Comparison of ENCODE assay signal across 21 cellular contexts in the genomic region with DNA sequence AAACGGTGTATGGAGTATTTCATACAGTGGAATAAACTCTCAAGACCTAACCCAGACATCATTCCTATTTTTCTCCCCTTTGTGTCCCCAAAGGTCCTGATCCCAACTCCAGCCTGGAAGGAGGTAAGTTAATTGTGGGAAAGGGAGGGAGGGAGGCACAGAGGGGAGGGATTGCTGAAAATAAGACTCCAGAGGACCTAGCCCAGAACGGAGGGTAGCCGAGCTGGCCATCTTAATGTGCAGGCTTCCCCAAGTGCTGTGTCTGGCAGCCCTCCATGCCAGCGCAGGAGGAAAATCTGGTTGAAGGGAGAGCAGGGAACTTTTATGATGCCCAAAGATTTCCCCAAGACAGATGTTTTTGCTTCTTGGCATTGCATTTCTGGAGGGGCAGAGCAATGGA.
DNase-seq lines count a peak whose midpoint lies in the region; ATAC-seq, FAIRE-seq and TF ChIP-seq lines count a peak whose summit lies in the region.
"Had no signal": no experiment of that assay in that cellular context is flagged by ENCODE, and none has a peak within 500 bp of the region (broad histone marks: within the 10 kb centered on the region; RNA-seq: fewer than 3 reads in every experiment).

No MANE protein-coding gene starts in this region.

- H3K4me3 ChIP-seq in GM23338 (no peak overlapping the region), HepG2 (replicated peaks in 1 of 3; ENCODE audit: insufficient read depth in 1 of 3, low read depth in 2 of 3, low read length in 3 of 3) (no peak overlapping the region)
- H3K4me3 ChIP-seq: A549; BLaER1 treated with 17β-estradiol and CSF1 and Interleukin-3, amounts not matched to agents 10 nM and 100 nM had no signal

- no peaks in the 10 kb centered on the region for H3K9me2 ChIP-seq in GM23338 (ENCODE audit: insufficient read depth)

- POLR2A ChIA-PET in HepG2 (lab: Yijun Ruan, JAX) = no interaction called here

- H3K79me2 ChIP-seq in GM23338 (replicated peaks; ENCODE audit: insufficient read depth) (no peaks in the 10 kb centered on the region), HepG2 (ENCODE audit: insufficient read depth, low read length) (no peaks in the 10 kb centered on the region)

- H4K20me1 ChIP-seq in GM23338 (replicated peaks; ENCODE audit: insufficient read depth) (no peaks in the 10 kb centered on the region), HepG2 (ENCODE audit: insufficient read depth, low read length) (no peaks in the 10 kb centered on the region)
- H4K20me1 ChIP-seq: BLaER1 treated with 17β-estradiol and CSF1 and Interleukin-3, amounts not matched to agents 10 nM and 100 nM had no signal

- H3K9ac ChIP-seq in HepG2 (ENCODE audit: insufficient read depth, low read depth, low read length) = no peak overlapping the region
- H3K9ac ChIP-seq: BLaER1 treated with 17β-estradiol and CSF1 and Interleukin-3, amounts not matched to agents 10 nM and 100 nM had no signal

- in situ Hi-C loops in HepG2 (cut with HindIII; ENCODE audit: extremely low pct_ligation_motif_present, low pct_unique_long_range_greater_than_20kb) = no loop called here

- H2AFZ ChIP-seq in GM23338 (peak overlapping the region; percentile 52), HepG2 (ENCODE audit: low read length) (no peak overlapping the region)

- H3F3A ChIP-seq in GM23338 (replicated peaks; ENCODE audit: low read depth) = no peaks in the 10 kb centered on the region

- no peak for TF ChIP-seq CTCF in GM23338 (conservative IDR thresholded peaks at IDR 0.05; ENCODE audit: low read depth in 2 of 2)
- TF ChIP-seq CTCF in nephron (IDR thresholded peaks at IDR 0.05; ENCODE audit: unreplicated experiment in 3 of 3) = no peak
- TF ChIP-seq CTCF in osteocyte (IDR thresholded peaks at IDR 0.05) = no peak
- TF ChIP-seq CTCF in HepG2 (CRISPR knock-in tag; IDR thresholded peaks at IDR 0.05) = no peak

- ATAC-seq in GM23338 (no peak), HepG2 (no peak)
- ATAC-seq: A549; CD8-positive, alpha-beta T cell had no signal

- H3K4me1 Mint-ChIP-seq in GM23338 = peaks cover 24% of the 10 kb centered on the region
- peaks cover 60% of the 10 kb centered on the region for H3K4me1 Mint-ChIP-seq in nephron
- no peaks in the 10 kb centered on the region for H3K4me1 Mint-ChIP-seq in osteocyte (ENCODE audit: unreplicated experiment)
- H3K4me1 Mint-ChIP-seq: B cell had no signal

- TF ChIP-seq EP300 in HepG2 (IDR thresholded peaks at IDR 0.05; ENCODE audit: low read depth in 2 of 2, low read length in 2 of 2) (no peak), HepG2 (CRISPR knock-in tag; IDR thresholded peaks at IDR 0.05; ENCODE audit: borderline replicate concordance) (no peak)

- TF ChIP-seq RAD21 in HepG2 (CRISPR knock-in tag; IDR thresholded peaks at IDR 0.05) = no peak

- H3K4me3 Mint-ChIP-seq in GM23338 (no peak overlapping the region), nephron (no peak overlapping the region), osteocyte (ENCODE audit: unreplicated experiment) (no peak overlapping the region)
- H3K4me3 Mint-ChIP-seq: B cell; CD4-positive, alpha-beta T cell; CD8-positive, alpha-beta T cell had no signal

- peaks cover 1% of the 10 kb centered on the region for H3K27me3 Mint-ChIP-seq in GM23338 (ENCODE audit: insufficient read depth, low read depth, poor library complexity)
- H3K27me3 Mint-ChIP-seq in nephron (ENCODE audit: low read depth) = peaks cover 5% of the 10 kb centered on the region
- H3K27me3 Mint-ChIP-seq in osteocyte (ENCODE audit: unreplicated experiment) = peaks cover 24% of the 10 kb centered on the region

- H3K9me3 Mint-ChIP-seq in GM23338 (no peaks in the 10 kb centered on the region), nephron (peaks cover 2% of the 10 kb centered on the region), osteocyte (ENCODE audit: unreplicated experiment) (no peaks in the 10 kb centered on the region)
- H3K9me3 Mint-ChIP-seq: CD4-positive, alpha-beta T cell; CD8-positive, alpha-beta T cell had no signal

- intact Hi-C loops in HepG2 (cut with micrococcal nuclease; ENCODE audit: unreplicated experiment) = no loop called here

- H3K36me3 Mint-ChIP-seq in GM23338 (ENCODE audit: low read depth) = no peaks in the 10 kb centered on the region
- no peaks in the 10 kb centered on the region for H3K36me3 Mint-ChIP-seq in nephron (ENCODE audit: low read depth)
- no peaks in the 10 kb centered on the region for H3K36me3 Mint-ChIP-seq in osteocyte (ENCODE audit: unreplicated experiment)
- H3K36me3 Mint-ChIP-seq: CD8-positive, alpha-beta T cell had no signal

- CTCF ChIA-PET in HepG2 (lab: Yijun Ruan, JAX; ENCODE audit: low intra/inter-chr PET ratio, low total read pairs) = no interaction called here

- H3K36me3 ChIP-seq in GM23338 (ENCODE audit: insufficient read depth) (no peaks in the 10 kb centered on the region), HepG2 (replicated peaks in 1 of 2; ENCODE audit: control insufficient read depth in 1 of 2, insufficient read depth in 2 of 2, low read length in 2 of 2) (no peaks in the 10 kb centered on the region)
- H3K36me3 ChIP-seq: BLaER1 treated with 17β-estradiol and CSF1 and Interleukin-3, amounts not matched to agents 10 nM and 100 nM had no signal

- 97% methylated on average over 4 of the region's 4 CpGs for WGBS in HepG2 (ENCODE audit: low lambda C conversion rate)

- H3K4me2 ChIP-seq in GM23338 (no peak overlapping the region), HepG2 (ENCODE audit: low read depth, low read length) (no peak overlapping the region)
- H3K4me2 ChIP-seq: A549; BLaER1 treated with 17β-estradiol and CSF1 and Interleukin-3, amounts not matched to agents 10 nM and 100 nM had no signal

- no peak for TF ChIP-seq POLR2A in HepG2 (IDR thresholded peaks at IDR 0.05; ENCODE audit: insufficient read depth in 1 of 2, low read depth in 2 of 2, low read length in 2 of 2)

- H3K4me1 ChIP-seq in GM23338 (ENCODE audit: insufficient read depth) (peaks cover 20% of the 10 kb centered on the region), HepG2 (ENCODE audit: insufficient read depth, low read length) (peaks cover 65% of the 10 kb centered on the region)
- H3K4me1 ChIP-seq: A549; BLaER1 treated with 17β-estradiol and CSF1 and Interleukin-3, amounts not matched to agents 10 nM and 100 nM had no signal

- H3K27ac ChIP-seq in GM23338 (ENCODE audit: low read depth) = no peak overlapping the region
- no peak overlapping the region for H3K27ac ChIP-seq in HepG2 (ENCODE audit: extremely low read length, insufficient read depth, low read length)
- H3K27ac ChIP-seq: 22Rv1; A549; BLaER1 treated with 17β-estradiol and CSF1 and Interleukin-3, amounts not matched to agents 10 nM and 100 nM; C4-2B had no signal

- no peak for FAIRE-seq in HepG2 (lab: Jason Lieb, UNC)
- FAIRE-seq: A549, D721Med, G401.6, GM12891, GM19239 had no signal

- no TSS peak for BruUV-seq in HepG2 (replicated peaks; lab: Mats Ljungman, UMichigan)

- no peaks in the 10 kb centered on the region; the same call in 1 of the 2 replicates for H3K9me3 ChIP-seq in HepG2 (ENCODE audit: low read length)
- H3K9me3 ChIP-seq: A549; BLaER1 treated with 17β-estradiol and CSF1 and Interleukin-3, amounts not matched to agents 10 nM and 100 nM had no signal

- H3K27me3 ChIP-seq in GM23338 (ENCODE audit: insufficient read depth) (no peaks in the 10 kb centered on the region), HepG2 (ENCODE audit: control insufficient read depth in 1 of 2, insufficient read depth in 2 of 2, low read length in 2 of 2) (no peaks in the 10 kb centered on the region)
- H3K27me3 ChIP-seq: BLaER1 treated with 17β-estradiol and CSF1 and Interleukin-3, amounts not matched to agents 10 nM and 100 nM had no signal

- no peak for DNase-seq in GM23338 (ENCODE audit: low spot score)
- peak; percentile 54 for DNase-seq in osteocyte (ENCODE audit: extremely low spot score, unreplicated experiment)
- no peak for DNase-seq in central memory CD4-positive, alpha-beta T cell
- no peak for DNase-seq in HepG2 (ENCODE audit: low spot score)
- DNase-seq: AML-193; Caco-2; Calu3; CD4-positive, alpha-beta T cell; CD8-positive, alpha-beta T cell; DMS79 treated with DMSO at 0.1 percent for 48 hours; GF-D8 had no signal

- no peak overlapping the region for H3K27ac Mint-ChIP-seq in GM23338
- H3K27ac Mint-ChIP-seq in nephron = peak overlapping the region in 2 of 3 experiments; percentile 39 to 45
- no peak overlapping the region for H3K27ac Mint-ChIP-seq in osteocyte (ENCODE audit: unreplicated experiment)
- H3K27ac Mint-ChIP-seq: B cell; CD4-positive, alpha-beta T cell; CD8-positive, alpha-beta T cell had no signal

TF ChIP-seq in HepG2, 621 proteins besides CTCF, POLR2A, EP300 and RAD21:
- TF ChIP-seq ZMYM3 (CRISPR knock-in tag; IDR thresholded peaks at IDR 0.05) = no peak
- no peak for TF ChIP-seq ZKSCAN8 (CRISPR knock-in tag; IDR thresholded peaks at IDR 0.05; ENCODE audit: borderline replicate concordance)

Comparison
In these comparisons a context has a peak if more than half of its experiments do, and no peak if none do; other contexts are left out.
1. H3K27ac Mint-ChIP-seq: peak in nephron (2 of 3); none in GM23338 (single experiment) and osteocyte (single experiment).